9 cellular contexts compared by ENCODE assay signal in the genomic region with DNA sequence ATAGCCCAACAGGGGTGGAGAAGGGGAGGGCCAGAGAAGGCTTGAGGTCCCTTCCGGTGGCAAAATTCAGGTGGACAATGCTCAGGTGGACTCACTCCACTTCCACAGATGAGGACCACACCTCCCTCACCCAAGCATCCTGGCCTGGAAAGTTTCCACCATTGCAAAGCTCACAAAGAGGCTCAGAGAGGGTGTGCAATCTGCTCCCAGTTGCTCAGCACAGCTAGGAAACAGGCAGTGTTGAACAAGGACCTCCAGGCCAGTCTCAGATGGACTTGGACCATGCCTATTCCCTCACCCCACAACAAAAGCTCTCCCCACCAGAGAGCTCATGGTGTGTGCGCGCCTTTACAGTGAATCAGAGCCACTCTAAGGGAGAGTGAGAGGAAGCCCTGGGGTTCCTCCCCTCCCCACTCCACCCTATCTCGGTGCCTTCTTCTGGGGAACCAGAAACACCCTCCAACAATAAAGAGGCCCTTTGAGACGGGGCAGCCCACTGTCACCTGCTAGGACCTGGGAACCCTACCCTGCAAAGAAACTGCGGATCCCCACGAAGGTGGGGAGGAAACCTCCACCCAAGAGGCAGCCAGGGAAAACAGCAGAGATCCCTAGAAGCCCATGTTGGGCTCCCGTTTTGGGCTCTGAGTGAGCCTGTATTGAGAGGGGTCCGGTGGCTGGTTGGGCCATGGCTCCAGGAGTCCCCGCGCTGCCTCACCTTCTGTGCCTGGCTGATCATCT. TPM values are rescaled to one million over a fixed set of nuclear protein-coding genes. Genes with fewer than 3 reads are reported as not detected.
DNase-seq lines count a peak whose midpoint lies in the region; ATAC-seq, FAIRE-seq and TF ChIP-seq lines count a peak whose summit lies in the region.
"Had no signal": no experiment of that assay in that cellular context is flagged by ENCODE, and none has a peak within 500 bp of the region (broad histone marks: within the 10 kb centered on the region; RNA-seq: fewer than 3 reads in every experiment).

No MANE protein-coding gene starts in this region.

- TF ChIP-seq EP300 in H1 (IDR thresholded peaks at IDR 0.05; ENCODE audit: borderline replicate concordance in 1 of 2, low read depth in 2 of 2, low read length in 2 of 2) = no peak

- H3K4me2 ChIP-seq in H1 (ENCODE audit: insufficient read depth in 1 of 2, low read depth in 2 of 2, low read length in 2 of 2) (peak overlapping the region; percentile 86 to 97), osteoblast (ENCODE audit: insufficient read depth, low read length) (peak overlapping the region; percentile 80)

- H3K27ac ChIP-seq in SK-N-MC = no peak overlapping the region
- no peak overlapping the region for H3K27ac ChIP-seq in H1 (ENCODE audit: low read depth, low read length)
- H3K27ac ChIP-seq in osteoblast (ENCODE audit: low read depth, low read length) = peak overlapping the region; percentile 49

- peak; percentile 80 for DNase-seq in EH (ENCODE audit: low read depth)
- no peak for DNase-seq in SK-N-MC (ENCODE audit: low read depth, low spot score)
- no peak for DNase-seq in H1 (ENCODE audit: low read depth in 1 of 2, low spot score in 2 of 2)
- peak; percentile 94 for DNase-seq in osteoblast (ENCODE audit: insufficient read length, low spot score, missing footprints)
- DNase-seq in DMS153 treated with DMSO at 0.1 percent for 48 hours (lab: John Stamatoyannopoulos, UW; ENCODE audit: unreplicated experiment) = no peak
- no peak for DNase-seq in amygdala (lab: John Stamatoyannopoulos, UW)
- DNase-seq in NCI-H1105 (lab: John Stamatoyannopoulos, UW) = no peak

- no peak overlapping the region for H2BK20ac ChIP-seq in H1 (ENCODE audit: low read length)

- peaks cover 17 to 25% of the 10 kb centered on the region in 2 experiments for H4K20me1 ChIP-seq in H1 (replicated peaks in 1 of 2; ENCODE audit: control insufficient read depth in 1 of 2, insufficient read depth in 2 of 2, low read length in 2 of 2)
- peaks cover 32% of the 10 kb centered on the region for H4K20me1 ChIP-seq in osteoblast (ENCODE audit: insufficient read depth, low read length)

- no peak overlapping the region for H3K14ac ChIP-seq in H1 (ENCODE audit: insufficient read length)

- H3K18ac ChIP-seq in H1 (ENCODE audit: extremely low read depth, low read length) = no peak overlapping the region

- no peak overlapping the region for H2AK5ac ChIP-seq in H1 (ENCODE audit: low read depth, low read length)

- H3K4ac ChIP-seq in H1 (replicated peaks; ENCODE audit: insufficient read length, low read depth, low read length) = no peak overlapping the region

- H2BK15ac ChIP-seq in H1 (ENCODE audit: low read length) = 0 out of 2 replicates have a peak overlapping the region, but pooled peaks have one; percentile 1

- no peaks in the 10 kb centered on the region for H3K36me3 ChIP-seq in SK-N-MC (ENCODE audit: insufficient read depth, low read length)
- H3K36me3 ChIP-seq in H1 (ENCODE audit: control insufficient read depth in 2 of 4, insufficient read depth in 4 of 4, low read length in 3 of 4) = peaks cover 2 to 25% (median 6%) of the 10 kb centered on the region in 4 experiments; a peak in 6 of 8 replicates
- H3K36me3 ChIP-seq in osteoblast (ENCODE audit: insufficient read depth, low read length) = peaks cover 8% of the 10 kb centered on the region
- H3K36me3 ChIP-seq: adrenal gland had no signal

- H3K4me1 ChIP-seq in H1 (replicated peaks in 1 of 4; ENCODE audit: control insufficient read depth in 3 of 4, insufficient read depth in 4 of 4, low read length in 3 of 4) = peaks cover 0 to 23% (median 18%) of the 10 kb centered on the region in 4 experiments; a peak in 6 of 7 replicates
- peaks cover 36% of the 10 kb centered on the region for H3K4me1 ChIP-seq in osteoblast (ENCODE audit: insufficient read depth, low read length)

- no peak for TF ChIP-seq RAD21 in H1 (IDR thresholded peaks at IDR 0.05 in 1 of 2, conservative IDR thresholded peaks at IDR 0.05 in 1 of 2; ENCODE audit: low read depth in 2 of 2, low read length in 2 of 2)

- H3K56ac ChIP-seq in H1 (replicated peaks; ENCODE audit: insufficient read length, low read depth, low read length) = no peak overlapping the region

- peaks cover 37% of the 10 kb centered on the region for H3K79me1 ChIP-seq in H1 (ENCODE audit: low read depth, low read length)

- H4K5ac ChIP-seq in H1 (ENCODE audit: insufficient read length, low read depth, low read length) = no peak overlapping the region

- H4K8ac ChIP-seq in H1 (ENCODE audit: extremely low read depth, insufficient read depth, low read length) = no peak overlapping the region

- no peak for FAIRE-seq in H1 (lab: Jason Lieb, UNC)

- H2BK5ac ChIP-seq in H1 (ENCODE audit: low read depth, low read length) = peak overlapping the region; percentile 24; the same call in 1 of the 2 replicates

- H3K9ac ChIP-seq in SK-N-MC (ENCODE audit: insufficient read length) = peak overlapping the region; percentile 22
- peak overlapping the region; percentile 45 to 72 (median 60); a peak in 4 of 7 replicates for H3K9ac ChIP-seq in H1 (replicated peaks in 1 of 4; ENCODE audit: extremely low read depth in 1 of 4, low read depth in 3 of 4, low read length in 3 of 4)

- TF ChIP-seq CTCF in H1 (IDR thresholded peaks at IDR 0.05; ENCODE audit: control extremely low read depth in 1 of 3, insufficient read depth in 1 of 3, low read depth in 1 of 3, low read length in 3 of 3) (no peak), osteoblast (IDR thresholded peaks at IDR 0.05; ENCODE audit: extremely low read depth, low read depth, low read length) (no peak)

- POLR2A ChIA-PET in H1 (lab: Charles Lee; ENCODE audit: partially characterized antibody) = interaction anchor here (0.9 to 4.1 kb wide), 7 partner anchors 9 to 41 kb away, joined by 3 to 21 read pairs (median 5); no protein-coding TSS in a partner anchor

- no peak for TF ChIP-seq POLR2A in H1 (IDR thresholded peaks at IDR 0.05; ENCODE audit: control extremely low read depth in 1 of 2, low read depth in 2 of 2, low read length in 2 of 2)

- H2BK120ac ChIP-seq in H1 (replicated peaks; ENCODE audit: low read depth, low read length) = no peak overlapping the region

- H2AFZ ChIP-seq in H1 (ENCODE audit: low read length) = no peak overlapping the region
- no peak overlapping the region for H2AFZ ChIP-seq in osteoblast (ENCODE audit: low read length)

- peaks cover 10% of the 10 kb centered on the region for H3K23me2 ChIP-seq in H1 (ENCODE audit: low read depth, low read length)

- CTCF ChIA-PET in H1 (lab: Charles Lee; ENCODE audit: partially characterized antibody) = interaction anchor here (1.0 to 3.3 kb wide), 5 partner anchors 9 to 42 kb away, joined by 3 to 16 read pairs (median 4); no protein-coding TSS in a partner anchor

- H3K79me2 ChIP-seq in H1 (ENCODE audit: control insufficient read depth in 1 of 2, insufficient read depth in 2 of 2, low read length in 2 of 2) = peaks cover 0 to 53% of the 10 kb centered on the region in 2 experiments; a peak in 3 of 4 replicates
- H3K79me2 ChIP-seq in osteoblast (ENCODE audit: insufficient read depth, low read length) = peaks cover 57% of the 10 kb centered on the region

- 69% methylated on average over 11 of the region's 11 CpGs; no CpG with 5 or more reads in 1 of the 2 experiments for WGBS in H1 (ENCODE audit: extremely low coverage in 1 of 2, insufficient coverage in 1 of 2, insufficient read length in 1 of 2, insufficient replicate concordance in 2 of 2, low coverage in 1 of 2, low lambda C conversion rate in 2 of 2, missing lambda C conversion rate in 1 of 2), 2 experiments

- H3K9me3 ChIP-seq in SK-N-MC (ENCODE audit: low read depth, low read length) (no peaks in the 10 kb centered on the region), H1 (ENCODE audit: insufficient read depth in 2 of 2, low read depth in 1 of 2, low read length in 1 of 2) (peaks cover 0 to 6% of the 10 kb centered on the region in 2 experiments; a peak in 2 of 4 replicates), osteoblast (ENCODE audit: low read depth, low read length) (no peaks in the 10 kb centered on the region)
- H3K9me3 ChIP-seq: adrenal gland had no signal

- H2BK12ac ChIP-seq in H1 (ENCODE audit: low read depth, low read length) = no peak overlapping the region

- no peak overlapping the region for H3K23ac ChIP-seq in H1 (ENCODE audit: insufficient read length)

- no peaks in the 10 kb centered on the region for H3K27me3 ChIP-seq in H1 (replicated peaks in 1 of 4; ENCODE audit: control insufficient read depth in 3 of 4, extremely low read depth in 1 of 4, insufficient read depth in 3 of 4, low read length in 3 of 4)
- H3K27me3 ChIP-seq in osteoblast (ENCODE audit: insufficient read depth, low read length) = no peaks in the 10 kb centered on the region
- H3K27me3 ChIP-seq: adrenal gland had no signal

- H4K91ac ChIP-seq in H1 (replicated peaks; ENCODE audit: insufficient read length, low read length) = peak overlapping the region; percentile 1

- H3K4me3 ChIP-seq in SK-N-MC = peak overlapping the region; percentile 78
- peak overlapping the region; percentile 54 to 92 (median 80) for H3K4me3 ChIP-seq in H1 (ENCODE audit: extremely low read depth in 1 of 4, insufficient read depth in 2 of 4, low read depth in 3 of 4, low read length in 4 of 4)
- H3K4me3 ChIP-seq in osteoblast (ENCODE audit: insufficient read depth, low read length) = peak overlapping the region; percentile 73

- no peak for ATAC-seq in HG02759 (IDR thresholded peaks at IDR 0.05; ENCODE audit: unreplicated experiment)

RNA-seq across cellular contexts. Expression of a gene that starts 1.6 kb away (rescaled TPM):
- 28.7 and 29.0 TPM in 2 replicates for total RNA-seq in H1 (2021; fragmentation: NEBNext Ultra II Directional; extraction: Animal tissue kit (Norgen Biotek cat#: 25700))
- polyA plus RNA-seq in H1 (2011; rRNA removed) = 15.4 and 21.3 TPM in 2 replicates
- 14.3 TPM for polyA plus RNA-seq in H1 (2011; cell fraction: cytosol; rRNA removed)
- polyA plus RNA-seq in H1 (2011; cell fraction: nucleus; rRNA removed) = 29.6 TPM
- 13.8 to 20.5 TPM (median 18.5 TPM) in 4 replicates for polyA plus RNA-seq in H1 (2012, experiment 1 of 2)
- polyA plus RNA-seq in H1 (2012, experiment 2 of 2) = 20.3 TPM
- 13.9 TPM for polyA plus RNA-seq in H1 (2013, experiment 1 of 2)
- polyA plus RNA-seq in H1 (2013, experiment 2 of 2) = 13.4 TPM
- 20.1 and 21.0 TPM in 2 replicates for polyA minus RNA-seq in H1 (2011; rRNA and poly(A)+ RNA removed)
- polyA minus RNA-seq in H1 (2011; cell fraction: cytosol; rRNA and poly(A)+ RNA removed) = 21.6 TPM
- polyA minus RNA-seq in H1 (2011; cell fraction: nucleus; rRNA and poly(A)+ RNA removed) = 22.7 TPM
- total RNA-seq in osteoblast = 9.1 and 11.6 TPM in 2 replicates

RNA-seq across cellular contexts. Expression of a gene that starts 43.8 kb away (rescaled TPM):
- total RNA-seq in H1 (2021; fragmentation: NEBNext Ultra II Directional; extraction: Animal tissue kit (Norgen Biotek cat#: 25700)) = 0.24 and 0.29 TPM in 2 replicates
- 0.18 and 0.24 TPM in 2 replicates for polyA plus RNA-seq in H1 (2011; rRNA removed)
- 0.23 TPM for polyA plus RNA-seq in H1 (2011; cell fraction: cytosol; rRNA removed)
- 0.93 TPM for polyA plus RNA-seq in H1 (2011; cell fraction: nucleus; rRNA removed)
- polyA plus RNA-seq in H1 (2012, experiment 1 of 2) = 0.16 to 0.19 TPM in 2 of 4 replicates, not detected in the others
- polyA plus RNA-seq in H1 (2012, experiment 2 of 2) = 0.17 TPM
- polyA plus RNA-seq in H1 (2013, experiment 1 of 2) = 0.43 TPM
- 0.24 TPM for polyA plus RNA-seq in H1 (2013, experiment 2 of 2)
- polyA minus RNA-seq in H1 (2011; rRNA and poly(A)+ RNA removed) = 0.19 TPM in 1 of 2 replicates, not detected in the other
- polyA minus RNA-seq in H1 (2011; cell fraction: cytosol; rRNA and poly(A)+ RNA removed) = not detected
- polyA minus RNA-seq in H1 (2011; cell fraction: nucleus; rRNA and poly(A)+ RNA removed) = 1.00 TPM
- under 0.01 TPM in 1 of 2 replicates, not detected in the other for total RNA-seq in osteoblast

RNA-seq across cellular contexts. Expression of a gene that starts 51.0 kb away (rescaled TPM):
- 0.11 TPM in 1 of 2 replicates, not detected in the other for total RNA-seq in H1 (2021; fragmentation: NEBNext Ultra II Directional; extraction: Animal tissue kit (Norgen Biotek cat#: 25700))
- 0.05 and 0.11 TPM in 2 replicates for polyA plus RNA-seq in H1 (2011; rRNA removed)
- polyA plus RNA-seq in H1 (2011; cell fraction: cytosol; rRNA removed) = 0.08 TPM
- 0.16 TPM for polyA plus RNA-seq in H1 (2011; cell fraction: nucleus; rRNA removed)
- 0.14 to 0.16 TPM in 2 of 4 replicates, not detected in the others for polyA plus RNA-seq in H1 (2012, experiment 1 of 2)
- polyA plus RNA-seq in H1 (2012, experiment 2 of 2) = not detected
- polyA plus RNA-seq in H1 (2013, experiment 1 of 2) = under 0.01 TPM
- polyA plus RNA-seq in H1 (2013, experiment 2 of 2) = not detected
- polyA minus RNA-seq in H1 (2011; rRNA and poly(A)+ RNA removed) = 0.16 TPM in 1 of 2 replicates, not detected in the other
- not detected for polyA minus RNA-seq in H1 (2011; cell fraction: cytosol; rRNA and poly(A)+ RNA removed)
- 0.10 TPM for polyA minus RNA-seq in H1 (2011; cell fraction: nucleus; rRNA and poly(A)+ RNA removed)
- not detected in 2 replicates for total RNA-seq in osteoblast

Comparison
In these comparisons a context has a peak if more than half of its experiments do, and no peak if none do; other contexts are left out.
1. DNase-seq: peak in EH (single experiment) and osteoblast (single experiment); none in SK-N-MC (single experiment), H1 (0 of 2), DMS153 treated with DMSO at 0.1 percent for 48 hours (single experiment), amygdala (0 of 56) and NCI-H1105 (single experiment).
2. Peak in every context shown above with its lines, with median percentiles within 50 percentile points of each other: H3K4me3 ChIP-seq.